Comparison of ENCODE assay signal across 26 cellular contexts in the genomic region with DNA sequence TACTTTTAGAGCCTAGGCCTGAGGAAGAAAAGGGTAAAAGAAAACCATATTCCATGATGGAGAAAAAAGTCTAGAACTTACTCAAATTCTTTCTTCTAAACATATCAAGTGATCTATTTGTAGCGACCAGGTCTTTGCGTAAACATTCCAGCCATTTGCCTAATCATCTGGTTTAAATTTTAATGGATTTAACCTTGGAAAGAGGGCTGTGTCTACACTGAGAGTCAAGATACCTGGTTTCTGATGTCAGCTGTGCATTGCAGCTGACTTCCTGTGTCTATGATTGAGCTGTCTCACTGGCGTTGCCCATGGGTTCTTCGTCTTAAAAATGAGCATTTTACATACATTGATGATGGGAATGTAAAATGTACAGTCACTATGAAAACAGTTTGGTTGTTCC.
"Had no signal": no experiment of that assay in that cellular context is flagged by ENCODE, and none has a peak within 500 bp of the region (broad histone marks: within the 10 kb centered on the region; RNA-seq: fewer than 3 reads in every experiment).

No MANE protein-coding gene starts in this region.

- ATAC-seq: activated T-cell treated with anti-CD3 and anti-CD28 coated beads, Interleukin-2, amount 50 U/mL, for 72 hours; T-helper 17 cell had no signal

- DNase-seq: activated CD4-positive, alpha-beta memory T cell treated with anti-CD3 and anti-CD28 coated beads for 36 hours; activated CD4-positive, alpha-beta T cell treated with anti-CD3 and anti-CD28 coated beads, Interleukin-2, amount 10 ng/mL, durations not matched to agents 7 days and 5 days; activated CD4-positive, CD25-positive, alpha-beta regulatory T cell; activated CD8-positive, alpha-beta memory T cell treated with anti-CD3 and anti-CD28 coated beads for 24 hours; activated gamma-delta T cell treated with Interleukin-2 at 50 U/mL for 16 hours; activated naive CD4-positive, alpha-beta T cell treated with anti-CD3 and anti-CD28 coated beads, Interleukin-2, amount 50 U/mL, for 16 hours; activated T-cell treated with anti-CD3 and anti-CD28 coated beads, Interleukin-2, amount 50 U/mL, for 72 hours; amygdala; brain microvascular endothelial cell; KG1; MV-4-11; NCI-H1092 treated with DMSO at 0.1 percent for 48 hours; NCI-H1436; NCI-H1694 treated with DMSO at 0.1 percent for 48 hours; NCI-H2029 treated with DMSO at 0.1 percent for 48 hours; NCI-H345; NCI-H510A; NCI-H526 treated with DMSO at 0.1 percent for 48 hours; NCI-H82; SIG-M5; T-helper 17 cell; T1000 had no signal

- H3K36me3 Mint-ChIP-seq: activated CD4-positive, alpha-beta memory T cell treated with anti-CD3 and anti-CD28 coated beads for 36 hours had no signal

- H3K36me3 ChIP-seq: brain microvascular endothelial cell, cardiac muscle cell had no signal

- H3K27ac ChIP-seq: brain microvascular endothelial cell, cardiac muscle cell had no signal

- H3K27me3 ChIP-seq: brain microvascular endothelial cell, cardiac muscle cell had no signal

- H3K27ac Mint-ChIP-seq: activated CD4-positive, alpha-beta memory T cell treated with anti-CD3 and anti-CD28 coated beads for 36 hours; activated CD4-positive, alpha-beta T cell treated with anti-CD3 and anti-CD28 coated beads, Interleukin-2, amount 10 ng/mL, durations not matched to agents 7 days and 5 days; activated T-cell treated with anti-CD3 and anti-CD28 coated beads, Interleukin-2, amount 50 U/mL, for 72 hours; activated T-helper 2 cell treated with anti-CD3 and anti-CD28 coated beads, Interferon-gamma antibody, Interleukin-2, Interleukin-4, amounts not matched to agents 10 μg/mL and 5 μg/mL and 100 μg/mL, durations not matched to agents 14 hours and 24 hours and 36 hours; T-helper 17 cell had no signal

- FAIRE-seq: astrocyte, TTC549 had no signal

- H3K4me3 ChIP-seq: cardiac muscle cell had no signal

- H3K9me3 Mint-ChIP-seq: activated CD4-positive, alpha-beta memory T cell treated with anti-CD3 and anti-CD28 coated beads for 36 hours; activated CD4-positive, alpha-beta T cell treated with anti-CD3 and anti-CD28 coated beads, Interleukin-2, amount 10 ng/mL, durations not matched to agents 7 days and 5 days; activated T-helper 2 cell treated with anti-CD3 and anti-CD28 coated beads, Interferon-gamma antibody, Interleukin-2, Interleukin-4, amounts not matched to agents 10 μg/mL and 5 μg/mL and 100 μg/mL, durations not matched to agents 14 hours and 24 hours and 36 hours had no signal

- H3K4me3 Mint-ChIP-seq: activated CD4-positive, alpha-beta memory T cell treated with anti-CD3 and anti-CD28 coated beads for 36 hours; activated CD4-positive, alpha-beta T cell treated with anti-CD3 and anti-CD28 coated beads, Interleukin-2, amount 10 ng/mL, durations not matched to agents 7 days and 5 days; activated T-cell treated with anti-CD3 and anti-CD28 coated beads, Interleukin-2, amount 50 U/mL, for 72 hours; T-helper 17 cell had no signal

- H3K27me3 Mint-ChIP-seq: activated CD4-positive, alpha-beta memory T cell treated with anti-CD3 and anti-CD28 coated beads for 36 hours; activated CD4-positive, alpha-beta T cell treated with anti-CD3 and anti-CD28 coated beads, Interleukin-2, amount 10 ng/mL, durations not matched to agents 7 days and 5 days; T-helper 17 cell had no signal
